Comparison of ENCODE assay signal across 8 cellular contexts in the genomic region with DNA sequence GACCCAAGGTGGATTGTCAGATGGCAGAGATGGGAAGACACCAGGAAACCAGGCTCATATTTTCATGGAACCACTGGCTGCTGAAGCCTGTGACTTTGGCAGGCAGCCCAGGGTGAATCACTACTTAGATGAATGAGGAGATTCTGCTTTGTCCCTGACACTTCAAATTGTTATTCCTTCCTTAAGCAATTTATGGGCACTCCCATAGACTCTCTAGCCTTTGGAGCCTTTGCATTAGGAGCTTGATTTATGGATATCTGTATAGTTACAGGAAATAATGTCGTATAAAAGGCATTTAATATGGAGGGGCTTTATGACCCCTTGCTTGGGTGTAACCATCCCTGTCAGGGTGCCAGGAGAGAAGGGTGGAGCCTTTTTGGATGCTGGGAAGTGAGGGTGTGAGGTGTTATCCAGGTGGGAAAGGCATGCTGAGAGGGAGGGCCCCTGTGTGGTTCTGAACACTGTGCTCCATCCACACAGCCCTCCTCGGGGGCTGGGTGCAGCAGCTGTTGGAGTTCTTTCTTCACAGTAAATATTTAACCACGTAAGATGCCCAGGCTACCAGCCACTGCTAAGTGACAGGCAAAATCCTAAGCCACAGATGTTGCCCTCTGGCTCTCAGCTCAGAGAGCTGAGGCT. TPM values are rescaled to one million over a fixed set of nuclear protein-coding genes. Genes with fewer than 3 reads are reported as not detected.
DNase-seq lines count a peak whose midpoint lies in the region; ATAC-seq and TF ChIP-seq lines count a peak whose summit lies in the region.

No MANE protein-coding gene starts in this region.

- WGBS in stomach, 5 donors: 43 to 68% (median 60%) methylated on average over 2 to 3 of the region's 3 CpGs

- H3K36me3 ChIP-seq in Peyer's patch: no peaks in the 10 kb centered on the region
- H3K36me3 ChIP-seq in stomach: no peaks in the 10 kb centered on the region

- TF ChIP-seq CTCF in HFFc6 (IDR thresholded peaks at IDR 0.05) (no peak), Peyer's patch (IDR thresholded peaks at IDR 0.05) (no peak), fibroblast of the aortic adventitia (IDR thresholded peaks at IDR 0.05; ENCODE audit: insufficient read depth, low read length) (no peak), stomach (IDR thresholded peaks at IDR 0.05) (no peak)

- H3K27ac ChIP-seq in Peyer's patch: peak overlapping the region in 3 of 4 donors; percentile 22 to 80 (median 78)
- H3K27ac ChIP-seq in stomach: no peak overlapping the region

- H3K4me3 ChIP-seq in Peyer's patch (no peak overlapping the region), fibroblast of the aortic adventitia (ENCODE audit: low read depth, low read length) (no peak overlapping the region), stomach (no peak overlapping the region)

- intact Hi-C loops in stomach (cut with DNase I; ENCODE audit: low total_unique reads): no loop called here

- TF ChIP-seq POLR2A in Peyer's patch (IDR thresholded peaks at IDR 0.05) (peak in 1 of 2 donors; percentile 19), stomach (IDR thresholded peaks at IDR 0.05) (no peak)

- H3K27me3 ChIP-seq in Peyer's patch (no peaks in the 10 kb centered on the region), stomach (no peaks in the 10 kb centered on the region)

- CTCF ChIA-PET in HEK293T (lab: Yijun Ruan, JAX): interaction anchor here (0.9 to 1.1 kb wide), 2 partner anchors 15 to 17 kb away, joined by 3 to 4 read pairs; no protein-coding TSS in a partner anchor

- TF ChIP-seq EP300 in stomach (IDR thresholded peaks at IDR 0.05): no peak

- peaks cover 6% of the 10 kb centered on the region; the same call in 1 of the 2 replicates for H3K36me3 Mint-ChIP-seq in HFFc6 (ENCODE audit: low read depth)

- POLR2A ChIA-PET in HEK293T (lab: Yijun Ruan, JAX): no interaction called here

- H3K4me3 Mint-ChIP-seq in HFFc6: peak overlapping the region; percentile 14; the same call in 1 of the 2 replicates

- H3K4me1 Mint-ChIP-seq in HFFc6 (ENCODE audit: low read depth): peaks cover 44% of the 10 kb centered on the region

- H3K9me3 Mint-ChIP-seq in HFFc6: no peaks in the 10 kb centered on the region

- peak overlapping the region; percentile 30; the same call in 1 of the 2 replicates for H3K27ac Mint-ChIP-seq in HFFc6

- no peaks in the 10 kb centered on the region for H3K9me3 ChIP-seq in Peyer's patch
- no peaks in the 10 kb centered on the region for H3K9me3 ChIP-seq in stomach

- DNase-seq in HFFc6 (peak; percentile 84), Peyer's patch (peak in 2 of 3 donors; percentile 86 to 92), fibroblast of the aortic adventitia (ENCODE audit: low read depth) (peak; percentile 59), stomach (peak; percentile 39), HEK293T (ENCODE audit: extremely low spot score) (no peak)
- no peak for DNase-seq in stimulated activated CD4-positive, alpha-beta T cell treated with anti-CD3 and anti-CD28 coated beads, Interleukin-1b, Interleukin-23, amount 100 ng/mL, for 48 hours
- no peak for DNase-seq in stimulated activated CD4-positive, alpha-beta T cell treated with anti-CD3 and anti-CD28 coated beads, Interleukin-12 subunit alpha, Interleukin-12 subunit beta, amount 100 ng/mL, for 4 hours

- H3K4me1 ChIP-seq in Peyer's patch (peaks cover 0 to 38% (median 1%) of the 10 kb centered on the region in 4 donors), stomach (peaks cover 0 to 14% (median 6%) of the 10 kb centered on the region in 4 donors)

- H3K27me3 Mint-ChIP-seq in HFFc6 (ENCODE audit: insufficient read depth): peaks cover 1% of the 10 kb centered on the region; the same call in 1 of the 2 replicates

- ATAC-seq in GM18498 (IDR thresholded peaks at IDR 0.05; ENCODE audit: unreplicated experiment): no peak

TF ChIP-seq in HEK293T, 16 proteins besides CTCF, POLR2A, EP300 and RAD21:
- no peak for TF ChIP-seq CTBP1 (IDR thresholded peaks at IDR 0.05; ENCODE audit: borderline replicate concordance)
- no peak for TF ChIP-seq FOXM1 (IDR thresholded peaks at IDR 0.05; ENCODE audit: borderline replicate concordance)
- TF ChIP-seq NFRKB (IDR thresholded peaks at IDR 0.05): no peak
- TF ChIP-seq SUZ12 (IDR thresholded peaks at IDR 0.05): no peak
- no peak for TF ChIP-seq FOXA1 (IDR thresholded peaks at IDR 0.05)

RNA-seq across cellular contexts. Expression of a gene that starts 35.3 kb away (rescaled TPM):
- 1 to 10 TPM in 4 of 6 experiments, under 1 TPM in 2; 0.83 to 1.5 (median 1.2) TPM for total RNA-seq in HFFc6 (2021; fragmentation: NEBNext Ultra II Directional; extraction: Animal tissue kit (Norgen Biotek cat#: 25700))
- total RNA-seq in Peyer's patch (10 to 100 TPM; 19.0 to 57.4 (median 42.5) TPM), fibroblast of the aortic adventitia (ENCODE audit: low replicate concordance) (0.81 and 1.4 TPM in 2 replicates), stomach (10 to 100 TPM in 2 of 5 donors, 1 to 10 TPM in 3; 4.7 to 31.6 (median 9.6) TPM)
- 10 to 100 TPM; 18.8 to 58.2 (median 33.9) TPM for polyA plus RNA-seq in stomach

RNA-seq across cellular contexts. Expression of a gene that starts 38.6 kb away (rescaled TPM):
- not detected for total RNA-seq in HFFc6 (2021; fragmentation: NEBNext Ultra II Directional; extraction: Animal tissue kit (Norgen Biotek cat#: 25700))
- 1 to 10 TPM in 1 of 4 donors, not detected in 3; 2.0 TPM for total RNA-seq in Peyer's patch
- total RNA-seq in fibroblast of the aortic adventitia (ENCODE audit: low replicate concordance): 0.36 TPM in 1 of 2 replicates, not detected in the other
- 1 to 10 TPM in 1 of 5 donors, not detected in 4; 2.0 TPM for total RNA-seq in stomach
- polyA plus RNA-seq in stomach: under 1 TPM in 1 of 3 donors, not detected in 2; 0.20 TPM

RNA-seq across cellular contexts. Expression of a gene that starts 41.9 kb away (rescaled TPM):
- 100 to 1,000 TPM in 1 of 6 experiments, 10 to 100 TPM in 5; 81.8 to 105 (median 91.5) TPM for total RNA-seq in HFFc6 (2021; fragmentation: NEBNext Ultra II Directional; extraction: Animal tissue kit (Norgen Biotek cat#: 25700))
- total RNA-seq in Peyer's patch (100 to 1,000 TPM; 114 to 290 (median 149) TPM), fibroblast of the aortic adventitia (ENCODE audit: low replicate concordance) (40.1 and 110 TPM in 2 replicates), stomach (100 to 1,000 TPM in 2 of 5 donors, 10 to 100 TPM in 3; 27.5 to 162 (median 62.5) TPM)
- polyA plus RNA-seq in stomach: 100 to 1,000 TPM; 123 to 168 (median 137) TPM

RNA-seq across cellular contexts. Expression of a gene that starts 42.0 kb away (rescaled TPM):
- 10 to 100 TPM; 54.7 to 78.5 (median 64.2) TPM for total RNA-seq in HFFc6 (2021; fragmentation: NEBNext Ultra II Directional; extraction: Animal tissue kit (Norgen Biotek cat#: 25700))
- total RNA-seq in Peyer's patch (10 to 100 TPM; 27.8 to 33.3 (median 29.8) TPM), fibroblast of the aortic adventitia (ENCODE audit: low replicate concordance) (27.5 and 41.5 TPM in 2 replicates), stomach (100 to 1,000 TPM in 1 of 5 donors, 10 to 100 TPM in 4; 13.9 to 107 (median 34.8) TPM)
- 100 to 1,000 TPM in 2 of 3 donors, 10 to 100 TPM in 1; 95.9 to 126 (median 122) TPM for polyA plus RNA-seq in stomach

RNA-seq across cellular contexts. Expression of a gene that starts 46.7 kb away (rescaled TPM):
- total RNA-seq in HFFc6 (2021; fragmentation: NEBNext Ultra II Directional; extraction: Animal tissue kit (Norgen Biotek cat#: 25700)): 1 to 10 TPM in 5 of 6 experiments, under 1 TPM in 1; 0.83 to 2.0 (median 1.3) TPM
- total RNA-seq in Peyer's patch (10 to 100 TPM in 3 of 4 donors, 1 to 10 TPM in 1; 9.9 to 56.2 (median 25.4) TPM), fibroblast of the aortic adventitia (ENCODE audit: low replicate concordance) (1.5 and 4.0 TPM in 2 replicates), stomach (10 to 100 TPM in 1 of 5 donors, 1 to 10 TPM in 1, under 1 TPM in 2, not detected in 1; 0.87 to 21.8 (median 1.3) TPM)
- 1 to 10 TPM; 1.4 to 7.8 (median 2.9) TPM for polyA plus RNA-seq in stomach

Comparison
In these comparisons a context has a peak if more than half of its experiments do, and no peak if none do; other contexts are left out.
1. DNase-seq: peak in HFFc6 (single experiment), Peyer's patch (2 of 3), fibroblast of the aortic adventitia (single experiment) and stomach (single experiment); none in stimulated activated CD4-positive, alpha-beta T cell treated with anti-CD3 and anti-CD28 coated beads, Interleukin-1b, Interleukin-23, amount 100 ng/mL, for 48 hours (single experiment), HEK293T (single experiment) and stimulated activated CD4-positive, alpha-beta T cell treated with anti-CD3 and anti-CD28 coated beads, Interleukin-12 subunit alpha, Interleukin-12 subunit beta, amount 100 ng/mL, for 4 hours (single experiment).
2. H3K27ac ChIP-seq: peak in Peyer's patch (3 of 4); none in stomach (0 of 5).